In the genomic region with DNA sequence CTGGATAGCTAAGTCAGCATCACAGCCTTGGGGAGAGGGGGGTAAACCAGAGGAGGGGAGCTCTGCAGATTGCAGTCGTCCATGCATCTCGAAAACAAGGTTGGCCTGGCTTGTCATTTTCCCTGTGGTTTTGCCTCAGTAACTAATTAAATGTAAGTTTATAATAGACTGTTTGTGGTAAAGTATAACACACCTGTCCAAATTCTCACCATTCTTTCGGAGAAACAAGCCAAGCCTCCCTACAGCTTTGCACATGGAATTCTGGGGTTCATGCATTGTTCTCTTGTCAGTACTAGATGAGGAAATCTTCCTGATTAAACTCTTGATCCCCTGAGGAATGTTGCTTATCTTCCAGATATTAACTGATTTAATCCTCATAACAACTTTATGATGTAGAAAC, we compare ENCODE assay signal across 24 cellular contexts.
"Had no signal": no experiment of that assay in that cellular context is flagged by ENCODE, and none has a peak within 500 bp of the region (broad histone marks: within the 10 kb centered on the region; RNA-seq: fewer than 3 reads in every experiment).

No MANE protein-coding gene starts in this region.

- H3K27ac ChIP-seq: SJCRH30 had no signal

- H3K4me3 ChIP-seq: MG63, SJCRH30 had no signal

- H3K9me3 ChIP-seq: MG63, SJCRH30 had no signal

- ATAC-seq: HepG2, Panc1, PC-3, Right ventricle myocardium inferior, SK-N-SH treated with all-trans-retinoic acid at 6 μM for 48 hours had no signal

- H3K36me3 ChIP-seq: MG63, SJCRH30 had no signal

- H3K27me3 ChIP-seq: MG63, SJCRH30 had no signal

- DNase-seq: IMR-90; Karpas-422; KG1; MG63; NCI-H1092; NCI-H1105 treated with DMSO at 0.1 percent for 48 hours; NCI-H1417 treated with DMSO at 0.1 percent for 48 hours; NCI-H146; NCI-H1694 treated with DMSO at 0.1 percent for 48 hours; NCI-H1930; NCI-H2081; NCI-H2107; NCI-H2227 treated with DMSO at 0.1 percent for 48 hours; NCI-H524; NCI-H526 treated with DMSO at 0.1 percent for 48 hours; NCI-H774; NK-92 treated with Interleukin-12 subunit alpha and Interleukin-12 subunit beta, amount 100 ng/mL, for 24 hours; PC-3; SHP77 treated with DMSO at 0.1 percent for 48 hours; SJCRH30 had no signal
